Comparison of ENCODE assay signal across 1 cellular context in the genomic region with DNA sequence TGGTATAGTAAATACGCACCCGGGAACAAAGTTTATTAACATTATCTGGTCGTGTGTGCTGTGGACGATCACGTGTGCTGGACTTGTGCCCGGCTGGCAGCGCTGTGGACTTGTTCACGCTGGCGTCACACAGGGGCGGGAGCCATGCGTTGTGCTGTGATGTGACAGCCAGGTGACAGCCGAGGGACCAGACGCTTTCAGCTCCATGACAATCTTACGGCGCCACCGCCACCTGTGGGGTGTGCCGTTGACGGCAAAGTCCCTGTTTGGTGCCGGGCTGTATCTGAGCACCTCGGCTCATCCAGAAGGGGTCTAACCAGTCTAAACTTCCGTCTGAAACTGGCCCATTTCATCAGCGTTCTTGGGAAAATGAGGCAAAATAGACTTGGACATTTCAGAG.
TF ChIP-seq lines count a peak whose summit lies in the region.

No MANE protein-coding gene starts in this region.

TF ChIP-seq in IMR-90, 13 proteins besides CTCF, POLR2A, EP300 and RAD21:
- TF ChIP-seq SMC3 (IDR thresholded peaks at IDR 0.05; ENCODE audit: low read depth, low read length) (no peak), BHLHE40 (IDR thresholded peaks at IDR 0.05; ENCODE audit: low read depth, low read length) (no peak), MXI1 (IDR thresholded peaks at IDR 0.05; ENCODE audit: borderline replicate concordance, low read depth, low read length) (peak; percentile 21; the same call in 1 of the 2 replicates), USF2 (IDR thresholded peaks at IDR 0.05; ENCODE audit: low read depth, low read length) (peak; percentile 55; the same call in 1 of the 2 replicates), ELK1 (IDR thresholded peaks at IDR 0.05; ENCODE audit: borderline replicate concordance, low read depth, low read length) (no peak)
